16 cellular contexts compared by ENCODE assay signal in the genomic region with DNA sequence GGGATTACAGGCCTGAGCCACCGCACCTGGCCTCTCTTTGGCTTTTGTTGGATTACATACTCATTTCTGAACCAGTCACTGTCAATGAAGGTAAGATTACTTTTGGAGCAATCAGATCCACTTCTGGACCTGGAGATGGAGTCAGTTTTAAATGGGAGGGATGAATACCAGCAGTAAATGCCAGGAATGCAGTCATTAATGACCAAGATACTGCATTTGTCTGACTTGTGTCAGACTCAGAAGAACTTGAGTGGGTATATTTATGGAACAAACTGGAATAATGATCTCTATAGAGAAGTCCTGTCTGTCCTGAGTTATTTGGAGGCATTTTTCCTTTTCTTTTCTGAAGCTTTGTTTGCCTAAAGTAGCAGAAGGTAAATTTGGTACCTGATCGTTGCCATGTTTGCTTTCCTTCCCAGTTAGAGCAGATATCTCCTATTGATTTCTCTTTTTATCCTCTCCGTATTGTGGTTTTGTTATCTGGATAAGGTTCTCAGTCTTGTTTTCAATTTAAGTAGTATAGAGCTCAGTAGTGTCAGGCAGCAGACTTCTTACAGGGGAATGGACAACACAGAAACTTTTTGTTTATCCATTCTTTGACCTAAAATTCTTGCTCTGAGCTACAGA. TPM values are rescaled to one million over a fixed set of nuclear protein-coding genes. Genes with fewer than 3 reads are reported as not detected.
DNase-seq lines count a peak whose midpoint lies in the region; ATAC-seq, FAIRE-seq and TF ChIP-seq lines count a peak whose summit lies in the region.
"Had no signal": no experiment of that assay in that cellular context is flagged by ENCODE, and none has a peak within 500 bp of the region (broad histone marks: within the 10 kb centered on the region; RNA-seq: fewer than 3 reads in every experiment).

No MANE protein-coding gene starts in this region.

- H3K4me1 Mint-ChIP-seq in chondrocyte (ENCODE audit: low read depth) (peaks cover 40% of the 10 kb centered on the region), progenitor cell of endocrine pancreas (ENCODE audit: low read depth) (peaks cover 46% of the 10 kb centered on the region)

- ATAC-seq in GM21619 (IDR thresholded peaks at IDR 0.05; ENCODE audit: unreplicated experiment): no peak
- no peak for ATAC-seq in HG03571 (IDR thresholded peaks at IDR 0.05; ENCODE audit: unreplicated experiment)
- no peak for ATAC-seq in GM19455 (IDR thresholded peaks at IDR 0.05; ENCODE audit: unreplicated experiment)
- ATAC-seq: activated CD8-positive, alpha-beta memory T cell treated with anti-CD3 and anti-CD28 coated beads, Interleukin-2, amount 10 ng/mL, durations not matched to agents 7 days and 5 days; mucosa of descending colon; PC-3 had no signal

- DNase-seq in GM19239 (ENCODE audit: insufficient read length, low spot score) (no peak), NCI-H146 treated with DMSO at 0.1 percent for 48 hours (lab: John Stamatoyannopoulos, UW; ENCODE audit: unreplicated experiment) (peak; percentile 6), chondrocyte (ENCODE audit: low spot score) (no peak), progenitor cell of endocrine pancreas (ENCODE audit: low spot score, unreplicated experiment) (no peak)
- DNase-seq: activated CD8-positive, alpha-beta memory T cell treated with anti-CD3 and anti-CD28 coated beads, Interleukin-2, amount 10 ng/mL, durations not matched to agents 7 days and 5 days; caudate nucleus; DND-41; glutamatergic neuron; mucosa of descending colon; NCI-H2171 treated with DMSO at 0.1 percent for 48 hours; PC-3 had no signal

- H3K36me3 Mint-ChIP-seq in chondrocyte (ENCODE audit: low read depth) (no peaks in the 10 kb centered on the region), progenitor cell of endocrine pancreas (ENCODE audit: insufficient read depth) (no peaks in the 10 kb centered on the region)

- H3K27ac Mint-ChIP-seq in chondrocyte (ENCODE audit: unreplicated experiment) (peak overlapping the region; percentile 67), progenitor cell of endocrine pancreas (peak overlapping the region; percentile 70)
- H3K27ac Mint-ChIP-seq: activated CD8-positive, alpha-beta memory T cell treated with anti-CD3 and anti-CD28 coated beads, Interleukin-2, amount 10 ng/mL, durations not matched to agents 7 days and 5 days; activated naive CD4-positive, alpha-beta T cell treated with anti-CD3 and anti-CD28 coated beads, Interleukin-2, amount 50 U/mL, for 24 hours had no signal

- FAIRE-seq in GM19239 (lab: Jason Lieb, UNC): peak; percentile 31
- FAIRE-seq: endothelial cell of umbilical vein had no signal

- H3K9me3 Mint-ChIP-seq in chondrocyte (ENCODE audit: low read depth) (no peaks in the 10 kb centered on the region), progenitor cell of endocrine pancreas (ENCODE audit: low read depth) (no peaks in the 10 kb centered on the region)
- H3K9me3 Mint-ChIP-seq: activated naive CD4-positive, alpha-beta T cell treated with anti-CD3 and anti-CD28 coated beads, Interleukin-2, amount 50 U/mL, for 24 hours had no signal

- H3K27me3 Mint-ChIP-seq in chondrocyte (ENCODE audit: low read depth) (no peaks in the 10 kb centered on the region), progenitor cell of endocrine pancreas (no peaks in the 10 kb centered on the region)
- H3K27me3 Mint-ChIP-seq: activated CD8-positive, alpha-beta memory T cell treated with anti-CD3 and anti-CD28 coated beads, Interleukin-2, amount 10 ng/mL, durations not matched to agents 7 days and 5 days; activated naive CD4-positive, alpha-beta T cell treated with anti-CD3 and anti-CD28 coated beads, Interleukin-2, amount 50 U/mL, for 24 hours had no signal

- no peak for TF ChIP-seq CTCF in chondrocyte (IDR thresholded peaks at IDR 0.05)
- no peak for TF ChIP-seq CTCF in progenitor cell of endocrine pancreas (IDR thresholded peaks at IDR 0.05; ENCODE audit: unreplicated experiment)

- H3K4me3 Mint-ChIP-seq in chondrocyte (ENCODE audit: unreplicated experiment) (no peak overlapping the region), progenitor cell of endocrine pancreas (ENCODE audit: low read depth) (peak overlapping the region; percentile 20)
- H3K4me3 Mint-ChIP-seq: activated CD8-positive, alpha-beta memory T cell treated with anti-CD3 and anti-CD28 coated beads, Interleukin-2, amount 10 ng/mL, durations not matched to agents 7 days and 5 days; activated naive CD4-positive, alpha-beta T cell treated with anti-CD3 and anti-CD28 coated beads, Interleukin-2, amount 50 U/mL, for 24 hours had no signal

RNA-seq across cellular contexts. Expression of a gene that starts 10.7 kb away (rescaled TPM):
- total RNA-seq in chondrocyte: 11.8 to 14.5 TPM (median 12.9 TPM) in 3 replicates
- total RNA-seq in progenitor cell of endocrine pancreas: 37.8 and 38.9 TPM in 2 replicates
